28 cellular contexts compared by ENCODE assay signal in the genomic region with DNA sequence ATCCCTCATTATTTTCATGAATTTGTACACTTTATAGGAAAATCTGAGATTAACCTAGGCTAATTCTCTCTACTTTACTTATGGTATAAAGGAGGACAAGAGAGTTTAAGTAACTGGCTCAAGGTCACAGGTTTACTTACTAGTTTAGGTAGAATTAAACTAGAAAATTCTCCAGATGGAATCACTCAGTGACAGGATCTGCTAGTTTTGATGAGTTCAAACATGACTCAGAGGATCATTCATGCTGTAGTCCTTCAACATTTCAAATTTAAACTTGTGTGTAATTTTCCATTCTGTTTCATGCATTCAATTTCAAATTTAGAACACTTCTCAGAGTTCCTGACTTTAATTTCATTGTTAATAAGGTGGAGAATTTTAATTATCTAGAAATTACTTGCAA.
DNase-seq lines count a peak whose midpoint lies in the region; ATAC-seq and TF ChIP-seq lines count a peak whose summit lies in the region.
"Had no signal": no experiment of that assay in that cellular context is flagged by ENCODE, and none has a peak within 500 bp of the region (broad histone marks: within the 10 kb centered on the region; RNA-seq: fewer than 3 reads in every experiment).

No MANE protein-coding gene starts in this region.

- H3K4me1 Mint-ChIP-seq in osteocyte (ENCODE audit: unreplicated experiment): peaks cover 34% of the 10 kb centered on the region
- H3K4me1 Mint-ChIP-seq: activated B cell treated with CpG ODN at 0.5 μM for 24 hours; activated CD8-positive, alpha-beta memory T cell treated with anti-CD3 and anti-CD28 coated beads, Interleukin-2, amount 10 ng/mL, durations not matched to agents 7 days and 5 days had no signal

- no peaks in the 10 kb centered on the region for H4K20me1 ChIP-seq in PC-3 (ENCODE audit: low read length)

- CTCF ChIA-PET in PC-3 (lab: Charles Lee): no interaction called here

- H3K4me1 ChIP-seq in PC-3 (ENCODE audit: insufficient read depth, low read length): peaks cover 10% of the 10 kb centered on the region
- no peaks in the 10 kb centered on the region for H3K4me1 ChIP-seq in right cardiac atrium (ENCODE audit: control insufficient read depth, insufficient read depth, low read length)
- H3K4me1 ChIP-seq: Caco-2, gastroesophageal sphincter, left ventricle myocardium inferior, prostate gland had no signal

- no TSS peak for BruUV-seq in PC-3 (replicated peaks; lab: Mats Ljungman, UMichigan)

- H3K9me3 Mint-ChIP-seq in osteocyte (ENCODE audit: unreplicated experiment): no peaks in the 10 kb centered on the region
- H3K9me3 Mint-ChIP-seq: activated B cell treated with CpG ODN at 0.5 μM for 24 hours had no signal

- no peak overlapping the region for H2AFZ ChIP-seq in PC-3 (ENCODE audit: low read length)
- H2AFZ ChIP-seq: PC-9 had no signal

- H3K79me2 ChIP-seq in PC-3 (ENCODE audit: low read length): no peaks in the 10 kb centered on the region

- peak overlapping the region; percentile 79 for H3K27ac Mint-ChIP-seq in osteocyte (ENCODE audit: unreplicated experiment)
- H3K27ac Mint-ChIP-seq: activated B cell treated with CpG ODN at 0.5 μM for 24 hours; activated CD8-positive, alpha-beta memory T cell treated with anti-CD3 and anti-CD28 coated beads, Interleukin-2, amount 10 ng/mL, durations not matched to agents 7 days and 5 days; stimulated activated naive CD8-positive, alpha-beta T cell treated with anti-CD3 and anti-CD28 coated beads, Interleukin-15, Interleukin-2, amounts not matched to agents 100 ng/mL and 50 ng/mL, for 24 hours had no signal

- H3K9me3 ChIP-seq in PC-3 (ENCODE audit: low read length) (no peaks in the 10 kb centered on the region), right cardiac atrium (ENCODE audit: control insufficient read depth, low read length) (no peaks in the 10 kb centered on the region)
- H3K9me3 ChIP-seq: adrenal gland, Caco-2, gastroesophageal sphincter, left ventricle myocardium inferior, prostate gland had no signal

- H3K4me3 ChIP-seq in PC-3 (ENCODE audit: low read length): no peak overlapping the region
- no peak overlapping the region for H3K4me3 ChIP-seq in fibroblast of mammary gland (ENCODE audit: control insufficient read depth, low read depth, low read length)
- H3K4me3 ChIP-seq in right cardiac atrium (ENCODE audit: low read length): no peak overlapping the region
- H3K4me3 ChIP-seq: adrenal gland, gastroesophageal sphincter, GM12878, left ventricle myocardium inferior, PC-9, prostate gland had no signal

- no peaks in the 10 kb centered on the region for H3K9me2 ChIP-seq in PC-3 (replicated peaks; ENCODE audit: low read length)

- H3K27me3 Mint-ChIP-seq in osteocyte (ENCODE audit: unreplicated experiment): no peaks in the 10 kb centered on the region
- H3K27me3 Mint-ChIP-seq: activated B cell treated with CpG ODN at 0.5 μM for 24 hours; activated CD8-positive, alpha-beta memory T cell treated with anti-CD3 and anti-CD28 coated beads, Interleukin-2, amount 10 ng/mL, durations not matched to agents 7 days and 5 days; stimulated activated naive CD8-positive, alpha-beta T cell treated with anti-CD3 and anti-CD28 coated beads, Interleukin-15, Interleukin-2, amounts not matched to agents 100 ng/mL and 50 ng/mL, for 24 hours had no signal

- no peak overlapping the region for H3K4me2 ChIP-seq in PC-3 (ENCODE audit: low read length)
- H3K4me2 ChIP-seq: PC-9 had no signal

- POLR2A ChIA-PET in PC-3 (lab: Charles Lee; ENCODE audit: unreplicated experiment): no interaction called here

- H3K9ac ChIP-seq in PC-3 (ENCODE audit: low read length): no peak overlapping the region

- H3K36me3 ChIP-seq in PC-3 (ENCODE audit: low read depth, low read length): no peaks in the 10 kb centered on the region
- H3K36me3 ChIP-seq: adrenal gland, gastroesophageal sphincter, left ventricle myocardium inferior, prostate gland had no signal

- H3K27me3 ChIP-seq in PC-3 (ENCODE audit: low read length): no peaks in the 10 kb centered on the region
- H3K27me3 ChIP-seq in right cardiac atrium (ENCODE audit: control insufficient read depth, insufficient read depth): no peaks in the 10 kb centered on the region
- H3K27me3 ChIP-seq: adrenal gland, gastroesophageal sphincter had no signal

- H3K36me3 Mint-ChIP-seq in osteocyte (ENCODE audit: unreplicated experiment): peaks cover 4% of the 10 kb centered on the region
- H3K36me3 Mint-ChIP-seq: activated CD8-positive, alpha-beta memory T cell treated with anti-CD3 and anti-CD28 coated beads, Interleukin-2, amount 10 ng/mL, durations not matched to agents 7 days and 5 days had no signal

- peak; percentile 49 for DNase-seq in EH (ENCODE audit: low read depth)
- DNase-seq in PC-3: peak; percentile 36
- peak; percentile 62 for DNase-seq in fibroblast of mammary gland (ENCODE audit: low read depth)
- DNase-seq in osteocyte (ENCODE audit: extremely low spot score, unreplicated experiment): no peak
- DNase-seq in right cardiac atrium: no peak
- DNase-seq in stimulated activated CD4-positive, alpha-beta T cell treated with anti-CD3 and anti-CD28 coated beads, Interleukin-4, amount 100 ng/mL, for 1 hour: no peak
- DNase-seq in NCI-H128 (lab: John Stamatoyannopoulos, UW; ENCODE audit: unreplicated experiment): no peak
- DNase-seq: ACHN; activated B cell treated with CpG ODN at 0.5 μM for 24 hours; activated CD4-positive, alpha-beta T cell treated with anti-CD3 and anti-CD28 coated beads, Interleukin-2, amount 50 U/mL, for 1 hour; activated CD8-positive, alpha-beta memory T cell treated with anti-CD3 and anti-CD28 coated beads, Interleukin-2, amount 10 ng/mL, durations not matched to agents 7 days and 5 days; activated naive CD4-positive, alpha-beta T cell; activated T-cell treated with anti-CD3 and anti-CD28 coated beads, Interleukin-2, amount 50 U/mL, for 48 hours; adrenal gland; Caco-2; effector CD8-positive, alpha-beta T cell; left ventricle myocardium inferior; MV-4-11; NCI-H1694; NCI-H524; NK-92 treated with Interleukin-12 subunit alpha and Interleukin-12 subunit beta, amount 100 ng/mL, for 24 hours; PC-9; SIG-M5 had no signal

- no peak overlapping the region for H3K4me3 Mint-ChIP-seq in osteocyte (ENCODE audit: unreplicated experiment)
- H3K4me3 Mint-ChIP-seq: activated B cell treated with CpG ODN at 0.5 μM for 24 hours; activated CD8-positive, alpha-beta memory T cell treated with anti-CD3 and anti-CD28 coated beads, Interleukin-2, amount 10 ng/mL, durations not matched to agents 7 days and 5 days; stimulated activated naive CD8-positive, alpha-beta T cell treated with anti-CD3 and anti-CD28 coated beads, Interleukin-15, Interleukin-2, amounts not matched to agents 100 ng/mL and 50 ng/mL, for 24 hours had no signal

- H3F3A ChIP-seq in PC-3 (ENCODE audit: low read length, unreplicated experiment): no peaks in the 10 kb centered on the region

- no peak for TF ChIP-seq CTCF in PC-3 (conservative IDR thresholded peaks at IDR 0.05; ENCODE audit: low read depth, low read length)
- TF ChIP-seq CTCF in fibroblast of mammary gland (conservative IDR thresholded peaks at IDR 0.05; ENCODE audit: control insufficient read depth, insufficient read depth, low read depth, low read length): no peak
- no peak for TF ChIP-seq CTCF in osteocyte (IDR thresholded peaks at IDR 0.05)

- no peak for ATAC-seq in PC-3
- ATAC-seq in right cardiac atrium: no peak
- ATAC-seq: activated CD8-positive, alpha-beta memory T cell treated with anti-CD3 and anti-CD28 coated beads, Interleukin-2, amount 10 ng/mL, durations not matched to agents 7 days and 5 days; gastroesophageal sphincter; GM12878 had no signal

- intact Hi-C loops in PC-3 (cut with micrococcal nuclease): no loop called here
- intact Hi-C loops in right cardiac atrium (cut with DNase I): no loop called here

- H3K27ac ChIP-seq in PC-3 (ENCODE audit: low read length): no peak overlapping the region
- no peak overlapping the region for H3K27ac ChIP-seq in right cardiac atrium (ENCODE audit: low read length)
- H3K27ac ChIP-seq: adrenal gland, C4-2B, gastroesophageal sphincter, left ventricle myocardium inferior, PC-9, prostate gland had no signal

Comparison
In these comparisons a context has a peak if more than half of its experiments do, and no peak if none do; other contexts are left out.
1. DNase-seq: peak in EH (single experiment), PC-3 (single experiment) and fibroblast of mammary gland (single experiment); none in osteocyte (single experiment), right cardiac atrium (0 of 3), stimulated activated CD4-positive, alpha-beta T cell treated with anti-CD3 and anti-CD28 coated beads, Interleukin-4, amount 100 ng/mL, for 1 hour (single experiment) and NCI-H128 (single experiment).